16 cellular contexts compared by ENCODE assay signal in the genomic region with DNA sequence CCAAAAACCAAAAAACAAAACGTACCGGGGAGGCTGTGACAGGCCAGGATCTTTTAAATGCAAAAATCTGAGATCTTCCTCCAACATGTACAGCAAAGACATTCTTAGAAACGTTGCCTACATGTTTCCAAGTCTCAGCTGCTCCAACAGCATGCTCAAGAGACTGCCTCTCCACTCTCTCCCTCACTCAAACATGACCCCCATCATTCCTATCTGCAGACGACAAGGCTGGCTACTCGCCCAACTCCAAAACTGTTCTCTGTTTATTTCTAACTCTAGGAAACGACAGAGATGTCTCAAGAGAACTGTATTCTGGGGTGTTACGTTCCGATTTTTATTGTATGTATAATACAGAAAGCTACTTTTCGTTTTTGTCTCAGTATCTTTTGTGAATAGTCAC. TPM values are rescaled to one million over a fixed set of nuclear protein-coding genes. Genes with fewer than 3 reads are reported as not detected.
DNase-seq lines count a peak whose midpoint lies in the region; ATAC-seq, FAIRE-seq and TF ChIP-seq lines count a peak whose summit lies in the region.
"Had no signal": no experiment of that assay in that cellular context is flagged by ENCODE, and none has a peak within 500 bp of the region (broad histone marks: within the 10 kb centered on the region; RNA-seq: fewer than 3 reads in every experiment).

No MANE protein-coding gene starts in this region.

- H3K36me3 ChIP-seq in left ventricle myocardium inferior (no peaks in the 10 kb centered on the region), trophoblast cell (ENCODE audit: control insufficient read depth in 1 of 2, insufficient read depth in 2 of 2, low read length in 2 of 2) (no peaks in the 10 kb centered on the region), HepG2 (replicated peaks in 1 of 2; ENCODE audit: control insufficient read depth in 1 of 2, insufficient read depth in 2 of 2, low read length in 2 of 2) (no peaks in the 10 kb centered on the region)

- H3K9me3 ChIP-seq in left ventricle myocardium inferior (replicated peaks) = no peaks in the 10 kb centered on the region
- no peaks in the 10 kb centered on the region for H3K9me3 ChIP-seq in trophoblast cell (ENCODE audit: insufficient read depth, low read depth, low read length)
- H3K9me3 ChIP-seq in HepG2 (ENCODE audit: low read length) = no peaks in the 10 kb centered on the region

- WGBS in trophoblast cell (ENCODE audit: extremely low coverage, insufficient coverage, insufficient read length) = no CpG with 5 or more reads among the region's 9 CpGs
- 33% methylated on average over 9 of the region's 9 CpGs for WGBS in HepG2 (ENCODE audit: low lambda C conversion rate)

- H2BK12ac ChIP-seq in trophoblast cell (ENCODE audit: low read length) = no peak overlapping the region

- H4K20me1 ChIP-seq in HepG2 (ENCODE audit: insufficient read depth, low read length) = no peaks in the 10 kb centered on the region

- no peak for TF ChIP-seq POLR2A in HepG2 (IDR thresholded peaks at IDR 0.05; ENCODE audit: insufficient read depth in 1 of 2, low read depth in 2 of 2, low read length in 2 of 2)

- TF ChIP-seq CTCF in left ventricle myocardium inferior (IDR thresholded peaks at IDR 0.05; ENCODE audit: borderline replicate concordance) (no peak), HepG2 (CRISPR knock-in tag; IDR thresholded peaks at IDR 0.05) (no peak)

- H3K79me2 ChIP-seq in trophoblast cell (ENCODE audit: control insufficient read depth, insufficient read depth, low read length, poor library complexity) (no peaks in the 10 kb centered on the region), HepG2 (ENCODE audit: insufficient read depth, low read length) (no peaks in the 10 kb centered on the region)

- in situ Hi-C loops in HepG2 (cut with HindIII; ENCODE audit: extremely low pct_ligation_motif_present, low pct_unique_long_range_greater_than_20kb) = no loop called here

- H3K27me3 ChIP-seq in left ventricle myocardium inferior (ENCODE audit: low read depth) (no peaks in the 10 kb centered on the region), trophoblast cell (ENCODE audit: insufficient read depth, low read length) (no peaks in the 10 kb centered on the region), HepG2 (ENCODE audit: control insufficient read depth in 1 of 2, insufficient read depth in 2 of 2, low read length in 2 of 2) (0 out of 5 replicates have a peak, but pooled peaks cover 0 to 3% of the 10 kb centered on the region in 2 experiments)

- H2AFZ ChIP-seq in trophoblast cell (ENCODE audit: insufficient read depth, low read length, poor library complexity) = no peak overlapping the region
- H2AFZ ChIP-seq in HepG2 (ENCODE audit: low read length) = no peak overlapping the region

- peaks cover 28% of the 10 kb centered on the region for H3K4me1 ChIP-seq in left ventricle myocardium inferior
- H3K4me1 ChIP-seq in trophoblast cell (ENCODE audit: control insufficient read depth in 1 of 2, insufficient read depth in 2 of 2, low read length in 2 of 2) = no peaks in the 10 kb centered on the region
- no peaks in the 10 kb centered on the region for H3K4me1 ChIP-seq in HepG2 (ENCODE audit: insufficient read depth, low read length)

- H3K27ac ChIP-seq in left ventricle myocardium inferior (replicated peaks) (peak overlapping the region; percentile 32), trophoblast cell (ENCODE audit: low read depth, low read length) (no peak overlapping the region), HepG2 (ENCODE audit: extremely low read length, insufficient read depth, low read length) (no peak overlapping the region)
- H3K27ac ChIP-seq: 22Rv1, HL-60 had no signal

- BruUV-seq in HepG2 (replicated peaks; lab: Mats Ljungman, UMichigan) = no TSS peak

- POLR2A ChIA-PET in HepG2 (lab: Yijun Ruan, JAX) = no interaction called here

- TF ChIP-seq EP300 in HepG2 (IDR thresholded peaks at IDR 0.05; ENCODE audit: low read depth in 2 of 2, low read length in 2 of 2) (no peak), HepG2 (CRISPR knock-in tag; IDR thresholded peaks at IDR 0.05; ENCODE audit: borderline replicate concordance) (no peak)

- no peak overlapping the region for H3K14ac ChIP-seq in trophoblast cell (ENCODE audit: low read length)

- ATAC-seq in Right ventricle myocardium inferior = peak; percentile 72
- no peak for ATAC-seq in HepG2
- no peak for ATAC-seq in HG02981 (IDR thresholded peaks at IDR 0.05; ENCODE audit: unreplicated experiment)
- ATAC-seq: GM12878; stimulated activated naive CD8-positive, alpha-beta T cell treated with anti-CD3 and anti-CD28 coated beads, Interleukin-15, amount 100 ng/mL, for 72 hours had no signal

- no peak overlapping the region for H2BK5ac ChIP-seq in trophoblast cell (ENCODE audit: low read depth, low read length, poor library complexity)

- DNase-seq in Right ventricle myocardium inferior (ENCODE audit: missing footprints) = no peak
- no peak for DNase-seq in cardiac septum (ENCODE audit: low spot score)
- peak; percentile 40 for DNase-seq in left ventricle myocardium inferior
- DNase-seq in trophoblast cell = peak; percentile 20 to 61
- DNase-seq in HepG2 (ENCODE audit: low spot score) = no peak
- no peak for DNase-seq in UCSD-AML1 (lab: John Stamatoyannopoulos, UW; ENCODE audit: unreplicated experiment)
- DNase-seq in NCI-H2081 treated with DMSO at 0.1 percent for 48 hours (lab: John Stamatoyannopoulos, UW) = no peak
- DNase-seq: CD4-positive, alpha-beta memory T cell; NCI-H146; NCI-H510A treated with DMSO at 0.1 percent for 48 hours; small intestine; stimulated activated naive CD8-positive, alpha-beta T cell treated with anti-CD3 and anti-CD28 coated beads, Interleukin-15, amount 100 ng/mL, for 72 hours had no signal

- intact Hi-C loops in Right ventricle myocardium inferior (cut with DNase I) = no loop called here
- intact Hi-C loops in cardiac septum (cut with DNase I) = no loop called here
- intact Hi-C loops in left ventricle myocardium inferior (cut with micrococcal nuclease) = no loop called here
- intact Hi-C loops in HepG2 (cut with micrococcal nuclease; ENCODE audit: unreplicated experiment) = no loop called here

- H3K4me3 ChIP-seq in left ventricle myocardium inferior = no peak overlapping the region
- H3K4me3 ChIP-seq in trophoblast cell (ENCODE audit: low read depth, low read length) = no peak overlapping the region
- H3K4me3 ChIP-seq in HepG2 (replicated peaks in 1 of 3; ENCODE audit: insufficient read depth in 1 of 3, low read depth in 2 of 3, low read length in 3 of 3) = no peak overlapping the region
- H3K4me3 ChIP-seq: GM12878 had no signal

- H3K4ac ChIP-seq in trophoblast cell (ENCODE audit: low read depth, low read length) = no peak overlapping the region

- no peak overlapping the region for H4K8ac ChIP-seq in trophoblast cell (ENCODE audit: low read depth, low read length)

- H3K23ac ChIP-seq in trophoblast cell (ENCODE audit: low read length) = no peak overlapping the region

- H4K91ac ChIP-seq in trophoblast cell (ENCODE audit: low read depth, low read length) = no peak overlapping the region

- H2BK120ac ChIP-seq in trophoblast cell (ENCODE audit: insufficient read depth, low read length, poor library complexity) = no peak overlapping the region

- no peak overlapping the region for H3K4me2 ChIP-seq in trophoblast cell (ENCODE audit: low read length)
- no peak overlapping the region for H3K4me2 ChIP-seq in HepG2 (ENCODE audit: low read depth, low read length)

- no peaks in the 10 kb centered on the region for H3K79me1 ChIP-seq in trophoblast cell (ENCODE audit: low read length)

- H4K12ac ChIP-seq in trophoblast cell (ENCODE audit: low read depth, low read length) = no peak overlapping the region

- no peak for FAIRE-seq in HepG2 (lab: Jason Lieb, UNC)
- FAIRE-seq: GM12878, small intestine had no signal

- H3K18ac ChIP-seq in trophoblast cell (ENCODE audit: low read length) = no peak overlapping the region

- CTCF ChIA-PET in HepG2 (lab: Yijun Ruan, JAX; ENCODE audit: low intra/inter-chr PET ratio, low total read pairs) = no interaction called here

- no peak overlapping the region for H3K9ac ChIP-seq in trophoblast cell (ENCODE audit: low read length)
- H3K9ac ChIP-seq in HepG2 (ENCODE audit: insufficient read depth, low read depth, low read length) = no peak overlapping the region

- no peak for TF ChIP-seq RAD21 in HepG2 (CRISPR knock-in tag; IDR thresholded peaks at IDR 0.05)

- no peak overlapping the region for H2AK5ac ChIP-seq in trophoblast cell (ENCODE audit: low read length)

TF ChIP-seq in HepG2, 621 proteins besides CTCF, POLR2A, EP300 and RAD21 (continues in another document):
- TF ChIP-seq REL (CRISPR knock-in tag; conservative IDR thresholded peaks at IDR 0.05) = no peak

RNA-seq across cellular contexts. Expression of a gene that starts 57.5 kb away (rescaled TPM):
- total RNA-seq in Right ventricle myocardium inferior (1.5 TPM), cardiac septum (2.3 TPM), left ventricle myocardium inferior (1.7 TPM), HepG2 (2016; rRNA removed; fragmentation: Illumina TruSeq; extraction: Trizol) (not detected in 2 replicates)
- 12.1 and 15.6 TPM in 2 replicates for polyA plus RNA-seq in trophoblast cell (2013)
- not detected in 2 replicates for total RNA-seq in HepG2 (2016; cell fraction: cytosol; rRNA removed; fragmentation: Illumina TruSeq; extraction: Trizol; ENCODE audit: low read depth)
- total RNA-seq in HepG2 (2016; cell fraction: insoluble cytoplasmic fraction; rRNA removed; fragmentation: Illumina TruSeq; extraction: Trizol) = not detected in 2 replicates
- total RNA-seq in HepG2 (2016; cell fraction: membrane; rRNA removed; fragmentation: Illumina TruSeq; extraction: Trizol) = not detected in 2 replicates
- total RNA-seq in HepG2 (2016; cell fraction: nucleus; rRNA removed; fragmentation: Illumina TruSeq; extraction: Trizol) = not detected in 2 replicates
- not detected in 2 replicates for polyA plus RNA-seq in HepG2 (2011; rRNA removed)
- polyA plus RNA-seq in HepG2 (2011; cell fraction: cytosol; rRNA removed) = 0.01 TPM in 1 of 2 replicates, not detected in the other
- polyA plus RNA-seq in HepG2 (2011; cell fraction: nucleus; rRNA removed) = not detected in 2 replicates
- polyA plus RNA-seq in HepG2 (2012) = not detected in 2 replicates
- not detected in 2 replicates for polyA plus RNA-seq in HepG2 (2016; cell fraction: cytosol; fragmentation: Illumina TruSeq; extraction: Trizol; ENCODE audit: low read depth)
- polyA plus RNA-seq in HepG2 (2016; cell fraction: insoluble cytoplasmic fraction; fragmentation: Illumina TruSeq; extraction: Trizol; ENCODE audit: low read depth) = not detected in 2 replicates
- not detected in 2 replicates for polyA plus RNA-seq in HepG2 (2016; cell fraction: membrane; fragmentation: Illumina TruSeq; extraction: Trizol; ENCODE audit: low read depth)
- polyA plus RNA-seq in HepG2 (2016; cell fraction: nucleus; fragmentation: Illumina TruSeq; extraction: Trizol; ENCODE audit: insufficient read depth, low read depth) = not detected in 2 replicates
- polyA minus RNA-seq in HepG2 (2011; rRNA and poly(A)+ RNA removed; ENCODE audit: low replicate concordance) = 0.23 TPM in 1 of 2 replicates, not detected in the other
- polyA minus RNA-seq in HepG2 (2011; cell fraction: cytosol; rRNA and poly(A)+ RNA removed) = not detected in 2 replicates
- not detected in 2 replicates for polyA minus RNA-seq in HepG2 (2011; cell fraction: nucleus; rRNA and poly(A)+ RNA removed)

Comparison
In these comparisons a context has a peak if more than half of its experiments do, and no peak if none do; other contexts are left out.
1. DNase-seq: peak in left ventricle myocardium inferior (single experiment) and trophoblast cell (2 of 2); none in Right ventricle myocardium inferior (single experiment), cardiac septum (single experiment), HepG2 (single experiment), UCSD-AML1 (single experiment) and NCI-H2081 treated with DMSO at 0.1 percent for 48 hours (single experiment).